ENCODE assay signal across 3 cellular contexts in the genomic region with DNA sequence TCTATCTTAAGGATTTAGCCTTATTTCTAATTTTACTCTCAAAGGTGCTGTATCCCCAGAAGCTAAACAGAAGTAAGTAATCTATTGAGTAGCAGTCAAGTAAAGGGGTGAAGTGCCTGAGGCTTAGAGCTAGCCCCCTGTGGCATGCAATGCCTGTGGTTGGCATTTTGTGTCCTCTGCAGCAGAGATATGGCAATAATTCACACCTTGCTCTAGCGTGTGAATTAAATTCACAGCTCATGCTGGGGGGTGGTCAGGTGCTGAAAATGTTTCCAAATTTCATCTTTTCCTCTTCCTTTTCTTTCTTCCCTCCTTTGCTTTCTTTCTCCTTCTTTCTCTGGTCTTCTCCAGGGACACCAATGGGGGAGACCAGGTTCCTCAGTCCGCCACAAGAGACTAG.
"Had no signal": no experiment of that assay in that cellular context is flagged by ENCODE, and none has a peak within 500 bp of the region (broad histone marks: within the 10 kb centered on the region; RNA-seq: fewer than 3 reads in every experiment).

No MANE protein-coding gene starts in this region.

- DNase-seq: GDM1, GF-D8 had no signal

- H3K4me3 ChIP-seq: GM12878 had no signal
